Comparison of ENCODE assay signal across 8 cellular contexts in the genomic region with DNA sequence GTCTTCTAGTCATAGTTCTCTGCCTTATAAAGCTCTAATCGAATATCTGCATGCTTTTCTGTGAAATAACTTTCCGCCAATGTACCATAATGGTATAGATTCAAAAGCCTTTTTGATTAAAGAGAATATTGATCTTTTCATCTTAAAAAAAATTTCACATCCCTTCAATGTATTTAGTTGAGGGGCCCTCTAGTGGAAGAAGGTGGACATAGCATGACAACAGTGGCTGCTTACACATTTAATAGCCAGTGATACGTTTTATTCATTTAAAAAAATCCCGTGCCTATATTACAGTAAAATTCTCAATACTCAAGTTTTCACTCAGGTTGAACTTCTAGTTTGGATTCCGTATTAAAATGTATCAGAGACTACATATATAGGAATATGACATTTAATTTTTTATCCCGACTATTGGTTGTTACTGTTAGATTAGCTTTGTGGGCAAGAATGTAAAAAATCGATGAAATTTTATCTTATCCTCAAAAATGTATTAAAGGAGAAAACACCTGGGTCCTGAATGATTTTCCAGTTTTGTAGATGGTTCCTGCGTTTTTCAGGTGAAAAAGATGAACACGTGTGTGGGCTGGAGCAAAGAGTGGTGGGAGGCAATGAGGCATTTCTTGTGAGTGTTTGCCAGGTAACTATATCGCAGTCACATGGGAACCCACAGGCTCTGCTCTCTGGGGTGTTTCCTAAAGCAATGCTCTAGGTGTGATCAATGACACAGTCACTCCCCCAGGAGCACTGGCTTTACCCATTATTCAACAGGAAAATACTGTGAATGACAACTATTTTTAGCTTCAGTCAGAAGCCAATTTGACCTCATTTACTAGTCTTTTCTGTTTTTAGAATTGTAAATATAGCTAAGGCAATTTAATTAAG. TPM values are rescaled to one million over a fixed set of nuclear protein-coding genes. Genes with fewer than 3 reads are reported as not detected.
DNase-seq lines count a peak whose midpoint lies in the region; ATAC-seq, FAIRE-seq and TF ChIP-seq lines count a peak whose summit lies in the region.

No MANE protein-coding gene starts in this region.

- no peaks in the 10 kb centered on the region for H3K9me3 ChIP-seq in WERI-Rb-1 (ENCODE audit: severe bottlenecking)

- H3K27ac ChIP-seq in WERI-Rb-1, result no peak overlapping the region

- peak; percentile 47; the same call in 1 of the 2 replicates for TF ChIP-seq CTCF in WERI-Rb-1 (IDR thresholded peaks at IDR 0.05; ENCODE audit: low read depth, low read length)

- H3K4me3 ChIP-seq in WERI-Rb-1 (ENCODE audit: low read depth, low read length), result no peak overlapping the region

- DNase-seq in DMS114 treated with DMSO at 0.1 percent for 48 hours (lab: John Stamatoyannopoulos, UW; ENCODE audit: unreplicated experiment), result peak; percentile 54
- peak; percentile 6 for DNase-seq in GM19239 (ENCODE audit: insufficient read length, low spot score)
- peak; percentile 56 for DNase-seq in HT-29 (ENCODE audit: low spot score)
- DNase-seq in WERI-Rb-1, result peak; percentile 43
- DNase-seq in germinal center (ENCODE audit: low spot score), result peak; percentile 19
- DNase-seq in stimulated activated CD4-positive, alpha-beta T cell treated with anti-CD3 and anti-CD28 coated beads, Interleukin-2, amount 100 ng/mL, for 48 hours, result peak; percentile 4 to 7

- no peaks in the 10 kb centered on the region for H3K27me3 ChIP-seq in WERI-Rb-1 (ENCODE audit: insufficient read depth, low read depth, severe bottlenecking)

- peak; percentile 53 for FAIRE-seq in GM19239 (lab: Jason Lieb, UNC)

- ATAC-seq in HG03108 (IDR thresholded peaks at IDR 0.05; ENCODE audit: unreplicated experiment), result no peak
- ATAC-seq in HG02588 (IDR thresholded peaks at IDR 0.05; ENCODE audit: unreplicated experiment), result no peak

- H3K36me3 ChIP-seq in WERI-Rb-1, result no peaks in the 10 kb centered on the region

RNA-seq across cellular contexts. Expression of a gene that starts 24.1 kb away (rescaled TPM):
- not detected in 2 replicates for total RNA-seq in HT-29 (2014; rRNA removed; shearing (Covaris generic))

Comparison
In these comparisons a context has a peak if more than half of its experiments do, and no peak if none do; other contexts are left out.
1. DNase-seq: peak in every context shown above with its lines; median percentile 56 in HT-29; 54 in DMS114 treated with DMSO at 0.1 percent for 48 hours; 43 in WERI-Rb-1; 19 in germinal center; 6 in GM19239; 6 in stimulated activated CD4-positive, alpha-beta T cell treated with anti-CD3 and anti-CD28 coated beads, Interleukin-2, amount 100 ng/mL, for 48 hours.